Comparison of ENCODE assay signal across 17 cellular contexts in genomic region chr10:100101526-100102076, GRCh38. TPM values are rescaled to one million over a fixed set of nuclear protein-coding genes. Genes with fewer than 3 reads are reported as not detected.
DNase-seq lines count a peak whose midpoint lies in the region; FAIRE-seq and TF ChIP-seq lines count a peak whose summit lies in the region.
"Had no signal": no experiment of that assay in that cellular context is flagged by ENCODE, and none has a peak within 500 bp of the region (broad histone marks: within the 10 kb centered on the region; RNA-seq: fewer than 3 reads in every experiment).

No MANE protein-coding gene starts in this region.

- H3K27ac Mint-ChIP-seq in CD14-positive monocyte, result peak overlapping the region in 1 of 7 donors; percentile 5
- H3K27ac Mint-ChIP-seq: CD8-positive, alpha-beta T cell; dendritic cell treated with granulocyte-macrophage colony-stimulating factor and Interleukin-4, amounts not matched to agents 40 ng/mL and 50 ng/mL, for 4 days; natural killer cell had no signal

- H2BK12ac ChIP-seq in mesenchymal stem cell (ENCODE audit: low read length in 2 of 2), result no peak overlapping the region

- H3K18ac ChIP-seq in mesenchymal stem cell (ENCODE audit: low read depth in 1 of 2, low read length in 2 of 2), result no peak overlapping the region

- no peak for FAIRE-seq in bronchial epithelial cell (lab: Jason Lieb, UNC)

- H3K4ac ChIP-seq in mesenchymal stem cell (ENCODE audit: low read depth in 1 of 2, low read length in 2 of 2), result no peak overlapping the region

- H3K4me3 Mint-ChIP-seq in CD14-positive monocyte, result no peak overlapping the region
- H3K4me3 Mint-ChIP-seq: CD8-positive, alpha-beta T cell; dendritic cell treated with granulocyte-macrophage colony-stimulating factor and Interleukin-4, amounts not matched to agents 40 ng/mL and 50 ng/mL, for 4 days; natural killer cell had no signal

- no peaks in the 10 kb centered on the region for H3K36me3 ChIP-seq in bronchial epithelial cell (ENCODE audit: control insufficient read depth, insufficient read depth, low read length)
- H3K36me3 ChIP-seq in mesenchymal stem cell (ENCODE audit: control insufficient read depth in 1 of 2, insufficient read depth in 2 of 2, low read depth in 1 of 2, low read length in 2 of 2), result no peaks in the 10 kb centered on the region
- no peaks in the 10 kb centered on the region for H3K36me3 ChIP-seq in MM.1S (replicated peaks; ENCODE audit: insufficient read depth, low read length)
- H3K36me3 ChIP-seq: MG63, sigmoid colon had no signal

- H3K27me3 ChIP-seq in bronchial epithelial cell (ENCODE audit: control insufficient read depth, insufficient read depth, low read length), result no peaks in the 10 kb centered on the region
- peaks cover 0 to under 1% of the 10 kb centered on the region in 2 experiments for H3K27me3 ChIP-seq in mesenchymal stem cell (ENCODE audit: control insufficient read depth in 1 of 2, insufficient read depth in 1 of 2, low read length in 2 of 2)
- H3K27me3 ChIP-seq in MM.1S (replicated peaks; ENCODE audit: insufficient read depth, low read length), result no peaks in the 10 kb centered on the region
- H3K27me3 ChIP-seq: MG63, sigmoid colon had no signal

- H3K27ac ChIP-seq in mesenchymal stem cell (ENCODE audit: low read length, poor library complexity, severe bottlenecking) (no peak overlapping the region), MM.1S (ENCODE audit: low read length) (no peak overlapping the region)
- H3K27ac ChIP-seq: sigmoid colon had no signal

- H2BK15ac ChIP-seq in mesenchymal stem cell (ENCODE audit: low read depth, poor library complexity, severe bottlenecking), result no peak overlapping the region

- H4K20me1 ChIP-seq in MM.1S (ENCODE audit: insufficient read depth, low read length), result no peaks in the 10 kb centered on the region

- H3K4me1 ChIP-seq in mesenchymal stem cell (ENCODE audit: control insufficient read depth, insufficient read depth, low read depth, low read length) (peaks cover 2% of the 10 kb centered on the region), MM.1S (ENCODE audit: low read length) (no peaks in the 10 kb centered on the region)
- H3K4me1 ChIP-seq: sigmoid colon had no signal

- no peaks in the 10 kb centered on the region for H3K79me2 ChIP-seq in MM.1S (ENCODE audit: low read length)

- H3K4me3 ChIP-seq in bronchial epithelial cell (ENCODE audit: low read depth, low read length) (no peak overlapping the region), mesenchymal stem cell (ENCODE audit: insufficient read depth in 1 of 2, low read depth in 1 of 2, low read length in 2 of 2) (no peak overlapping the region), MM.1S (ENCODE audit: low read length) (no peak overlapping the region)
- H3K4me3 ChIP-seq: MG63, sigmoid colon had no signal

- H3K27me3 Mint-ChIP-seq in CD14-positive monocyte (ENCODE audit: low read depth in 3 of 3), result peaks cover 3 to 5% (median 4%) of the 10 kb centered on the region in 3 donors

- no peak for TF ChIP-seq CTCF in bronchial epithelial cell (IDR thresholded peaks at IDR 0.05; ENCODE audit: insufficient read depth, low read length, severe bottlenecking)
- TF ChIP-seq CTCF in CD14-positive monocyte (IDR thresholded peaks at IDR 0.05), result no peak
- TF ChIP-seq CTCF in MM.1S (IDR thresholded peaks at IDR 0.05; ENCODE audit: low read length), result no peak

- peaks cover 14% of the 10 kb centered on the region for H3K9me3 ChIP-seq in mesenchymal stem cell (ENCODE audit: control insufficient read depth, low read length)
- no peaks in the 10 kb centered on the region for H3K9me3 ChIP-seq in MM.1S (replicated peaks; ENCODE audit: insufficient read depth, low read length)

- H3K4me2 ChIP-seq in mesenchymal stem cell (ENCODE audit: low read length, poor library complexity, severe bottlenecking), result no peak overlapping the region
- no peak overlapping the region for H3K4me2 ChIP-seq in MM.1S (ENCODE audit: low read depth, low read length)

- H3F3A ChIP-seq in MM.1S (ENCODE audit: insufficient read depth, low read length), result no peaks in the 10 kb centered on the region

- H2AFZ ChIP-seq in mesenchymal stem cell (ENCODE audit: low read depth, low read length) (no peak overlapping the region), MM.1S (ENCODE audit: low read length) (no peak overlapping the region)

- no peak overlapping the region for H3K14ac ChIP-seq in mesenchymal stem cell (ENCODE audit: low read length in 2 of 2)

- H2BK120ac ChIP-seq in mesenchymal stem cell (ENCODE audit: low read depth, low read length), result no peak overlapping the region

- H2BK5ac ChIP-seq in mesenchymal stem cell (ENCODE audit: low read depth, low read length, poor library complexity, severe bottlenecking), result no peak overlapping the region

- H3K9ac ChIP-seq in mesenchymal stem cell (ENCODE audit: low read length) (no peak overlapping the region), MM.1S (ENCODE audit: low read length) (no peak overlapping the region)

- H4K8ac ChIP-seq in mesenchymal stem cell (ENCODE audit: low read length), result no peak overlapping the region

- WGBS in mesenchymal stem cell, result 42% methylated on average over 4 of the region's 5 CpGs

- DNase-seq in DMS53 (lab: John Stamatoyannopoulos, UW), result peak; percentile 83
- peak; percentile 4 for DNase-seq in NCI-H146 treated with DMSO at 0.1 percent for 48 hours (lab: John Stamatoyannopoulos, UW; ENCODE audit: unreplicated experiment)
- DNase-seq in bronchial epithelial cell (ENCODE audit: low read depth), result peak; percentile 82
- peak; percentile 14 for DNase-seq in mesenchymal stem cell
- no peak for DNase-seq in head of caudate nucleus
- no peak for DNase-seq in putamen (ENCODE audit: low spot score)
- DNase-seq in CD14-positive monocyte (ENCODE audit: low spot score), result no peak
- no peak for DNase-seq in MM.1S
- DNase-seq: activated CD8-positive, alpha-beta memory T cell treated with anti-CD3 and anti-CD28 coated beads, Interleukin-2, amount 50 U/mL, for 48 hours; CD8-positive, alpha-beta T cell; MG63; natural killer cell; SIG-M5; sigmoid colon had no signal

- H3K9me3 Mint-ChIP-seq in CD14-positive monocyte, result peaks cover 2 to 11% (median 10%) of the 10 kb centered on the region in 7 donors
- H3K9me3 Mint-ChIP-seq: dendritic cell treated with granulocyte-macrophage colony-stimulating factor and Interleukin-4, amounts not matched to agents 40 ng/mL and 50 ng/mL, for 4 days; natural killer cell had no signal

- H3K23ac ChIP-seq in mesenchymal stem cell (ENCODE audit: low read length in 2 of 2), result no peak overlapping the region

- no peaks in the 10 kb centered on the region for H3K79me1 ChIP-seq in mesenchymal stem cell (replicated peaks; ENCODE audit: low read length, poor library complexity, severe bottlenecking)

- H2AK5ac ChIP-seq in mesenchymal stem cell (ENCODE audit: low read length, severe bottlenecking), result no peak overlapping the region

- intact Hi-C loops in head of caudate nucleus (cut with DNase I) (no loop called here), CD14-positive monocyte (cut with micrococcal nuclease) (no loop called here)

- H3K36me3 Mint-ChIP-seq in CD14-positive monocyte, result no peaks in the 10 kb centered on the region
- H3K36me3 Mint-ChIP-seq: CD8-positive, alpha-beta T cell; natural killer cell had no signal

- peaks cover 5% of the 10 kb centered on the region for H3K4me1 Mint-ChIP-seq in CD14-positive monocyte
- H3K4me1 Mint-ChIP-seq: natural killer cell had no signal

- no peaks in the 10 kb centered on the region for H3K9me2 ChIP-seq in MM.1S (replicated peaks; ENCODE audit: insufficient read depth, low read length)

- H4K91ac ChIP-seq in mesenchymal stem cell (ENCODE audit: low read length), result no peak overlapping the region

RNA-seq across cellular contexts. Expression of gene CPN1, which starts 19.9 kb away (rescaled TPM):
- total RNA-seq in bronchial epithelial cell, result not detected in 2 replicates
- polyA plus RNA-seq in mesenchymal stem cell (2013, experiment 1 of 2), result not detected
- not detected for polyA plus RNA-seq in mesenchymal stem cell (2013, experiment 2 of 2)
- polyA plus RNA-seq in CD14-positive monocyte, result not detected
- total RNA-seq: CD8-positive, alpha-beta T cell; fibroblast of villous mesenchyme; kidney epithelial cell; natural killer cell; sigmoid colon had no signal

Comparison
In these comparisons a context has a peak if more than half of its experiments do, and no peak if none do; other contexts are left out.
1. DNase-seq: peak in DMS53 (single experiment), NCI-H146 treated with DMSO at 0.1 percent for 48 hours (single experiment), bronchial epithelial cell (single experiment) and mesenchymal stem cell (single experiment); none in head of caudate nucleus (0 of 42), putamen (single experiment), CD14-positive monocyte (single experiment) and MM.1S (single experiment).